Comparison of ENCODE assay signal across 1 cellular context in the genomic region with DNA sequence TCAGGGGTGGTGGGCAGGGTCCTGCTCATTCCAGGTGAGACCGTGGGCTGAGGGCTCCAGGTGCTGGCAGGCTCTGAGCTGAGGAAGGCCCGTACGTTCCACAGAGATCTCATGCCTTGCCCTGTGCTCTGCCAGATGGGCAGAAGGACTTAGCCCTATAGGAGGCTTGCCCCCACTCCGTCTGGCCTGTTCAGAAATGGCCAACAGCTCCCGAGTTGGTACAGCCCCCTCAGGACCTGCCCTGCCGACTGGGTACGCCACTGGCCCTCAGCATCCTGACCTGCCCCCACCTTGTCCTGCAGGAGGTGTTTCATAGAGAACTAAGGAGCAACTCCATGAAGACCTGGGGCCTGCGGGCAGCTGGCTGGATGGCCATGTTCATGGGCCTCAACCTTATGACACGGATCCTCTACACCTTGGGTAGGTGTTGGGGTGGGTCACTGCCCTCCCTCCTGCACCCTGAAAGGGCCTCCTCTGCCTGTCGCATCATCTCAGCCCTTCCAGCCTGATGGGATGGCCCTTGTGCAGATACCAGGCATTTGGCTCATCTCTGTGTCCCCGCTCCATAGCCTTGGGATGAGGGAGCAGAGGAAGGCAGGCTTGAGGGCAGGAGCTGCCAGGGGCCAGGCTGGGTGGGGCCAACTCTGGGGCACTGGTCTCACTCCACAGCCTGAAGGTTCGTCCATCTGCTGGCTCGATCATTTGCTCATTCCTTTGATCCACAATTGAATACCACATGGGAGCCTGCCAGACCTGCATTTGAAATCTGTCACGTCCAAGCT.
TF ChIP-seq lines count a peak whose summit lies in the region.

No MANE protein-coding gene starts in this region.

TF ChIP-seq in SK-N-SH treated with all-trans-retinoic acid at 6 μM for 48 hours, 23 proteins besides CTCF, POLR2A, EP300 and RAD21:
- TF ChIP-seq SNAI2 (CRISPR knock-in tag; IDR thresholded peaks at IDR 0.05): no peak
- no peak for TF ChIP-seq ZFP3 (CRISPR knock-in tag; IDR thresholded peaks at IDR 0.05)
